1 cellular context compared by ENCODE assay signal in genomic region chr9:37229455-37229854, GRCh38.
TF ChIP-seq lines count a peak whose summit lies in the region.

No MANE protein-coding gene starts in this region.

TF ChIP-seq in A549, 52 proteins besides CTCF, POLR2A, EP300 and RAD21 (continued from another document):
- no peak for TF ChIP-seq HOXA7 (CRISPR knock-in tag; IDR thresholded peaks at IDR 0.05)
